ENCODE assay signal across 10 cellular contexts in the genomic region with DNA sequence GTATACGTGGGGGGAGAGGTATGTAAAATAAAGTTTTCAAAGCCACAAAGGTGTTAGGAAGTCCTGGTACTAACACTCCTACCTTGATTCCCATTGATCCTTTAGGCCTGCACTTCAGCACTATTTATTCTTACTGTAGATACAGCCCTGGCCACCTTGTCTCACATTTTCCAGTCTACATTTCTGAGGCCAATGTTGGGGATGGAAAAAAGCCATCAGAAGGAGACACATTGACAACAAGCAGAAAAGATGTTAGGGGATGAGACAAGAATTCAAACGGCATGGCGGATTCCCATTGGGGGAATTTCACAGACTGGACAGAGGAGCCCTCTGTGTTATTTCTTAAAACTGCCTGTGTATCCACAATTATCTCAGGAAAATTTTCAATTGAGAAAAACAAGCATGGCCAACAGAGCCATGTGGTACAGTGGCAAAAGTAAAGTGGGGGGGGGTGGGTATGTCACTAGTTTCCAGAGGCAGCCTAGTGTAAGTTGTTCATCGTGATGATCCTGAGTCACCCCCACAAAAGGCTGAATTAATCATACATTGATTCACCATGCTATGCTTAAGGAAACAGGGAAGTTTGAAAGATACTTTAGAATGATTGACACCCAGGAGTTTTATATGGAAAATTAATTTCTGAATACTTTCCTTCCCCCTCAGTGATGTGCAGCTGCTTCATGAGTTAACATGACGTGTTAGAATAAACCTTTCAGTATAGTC. TPM values are rescaled to one million over a fixed set of nuclear protein-coding genes. Genes with fewer than 3 reads are reported as not detected.
DNase-seq lines count a peak whose midpoint lies in the region; ATAC-seq, FAIRE-seq and TF ChIP-seq lines count a peak whose summit lies in the region.
"Had no signal": no experiment of that assay in that cellular context is flagged by ENCODE, and none has a peak within 500 bp of the region (broad histone marks: within the 10 kb centered on the region; RNA-seq: fewer than 3 reads in every experiment).

No MANE protein-coding gene starts in this region.

- H3K27me3 ChIP-seq in esophagus muscularis mucosa (no peaks in the 10 kb centered on the region), ovary (no peaks in the 10 kb centered on the region), right atrium auricular region (no peaks in the 10 kb centered on the region)

- no peaks in the 10 kb centered on the region for H3K36me3 ChIP-seq in esophagus muscularis mucosa
- H3K36me3 ChIP-seq in ovary: no peaks in the 10 kb centered on the region
- H3K36me3 ChIP-seq in right atrium auricular region: no peaks in the 10 kb centered on the region

- no peak for TF ChIP-seq POLR2A in H54 (IDR thresholded peaks at IDR 0.05; ENCODE audit: low read depth, low read length)
- TF ChIP-seq POLR2A in esophagus muscularis mucosa (IDR thresholded peaks at IDR 0.05; ENCODE audit: low read depth): no peak
- TF ChIP-seq POLR2A in ovary (IDR thresholded peaks at IDR 0.05): no peak

- peaks cover 68 to 86% (median 77%) of the 10 kb centered on the region in 4 donors for H3K4me1 ChIP-seq in esophagus muscularis mucosa
- H3K4me1 ChIP-seq in ovary (ENCODE audit: insufficient read depth): peaks cover 18% of the 10 kb centered on the region
- peaks cover 0 to 65% of the 10 kb centered on the region in 2 donors for H3K4me1 ChIP-seq in right atrium auricular region

- DNase-seq in H54 (ENCODE audit: insufficient read length, low spot score) (peak; percentile 53), RPMI7951 (ENCODE audit: low read depth) (peak; percentile 78), esophagus muscularis mucosa (ENCODE audit: extremely low spot score) (no peak), renal cortical epithelial cell (ENCODE audit: low read depth) (peak; percentile 89), ovary (no peak), right atrium auricular region (ENCODE audit: low spot score) (no peak)
- DNase-seq: islet precursor cell, NCI-H1436 treated with DMSO at 0.1 percent for 48 hours, SW 1271 had no signal

- FAIRE-seq in H54 (lab: Jason Lieb, UNC): peak; percentile 33

- ATAC-seq in HG03039 (IDR thresholded peaks at IDR 0.05; ENCODE audit: unreplicated experiment): no peak

- TF ChIP-seq CTCF in esophagus muscularis mucosa (IDR thresholded peaks at IDR 0.05) (no peak), ovary (IDR thresholded peaks at IDR 0.05) (no peak), right atrium auricular region (IDR thresholded peaks at IDR 0.05) (no peak)

- WGBS in esophagus muscularis mucosa: 66% methylated on average over 5 of the region's 5 CpGs
- WGBS in ovary, 3 donors: 84 to 90% (median 85%) methylated on average over 5 of the region's 5 CpGs

- intact Hi-C loops in esophagus muscularis mucosa (cut with DNase I) (no loop called here), ovary (cut with DNase I) (no loop called here)

- H3K27ac ChIP-seq in esophagus muscularis mucosa (replicated peaks in 1 of 4) (peak overlapping the region; percentile 74 to 83 (median 78)), ovary (no peak overlapping the region), right atrium auricular region (peak overlapping the region in 1 of 2 donors; percentile 11)

- TF ChIP-seq EP300 in esophagus muscularis mucosa (IDR thresholded peaks at IDR 0.05) (no peak), ovary (IDR thresholded peaks at IDR 0.05) (no peak)

- no peak overlapping the region for H3K4me3 ChIP-seq in esophagus muscularis mucosa
- no peak overlapping the region for H3K4me3 ChIP-seq in ovary
- no peak overlapping the region for H3K4me3 ChIP-seq in right atrium auricular region

- H3K9me3 ChIP-seq in esophagus muscularis mucosa: no peaks in the 10 kb centered on the region
- no peaks in the 10 kb centered on the region for H3K9me3 ChIP-seq in ovary
- H3K9me3 ChIP-seq in right atrium auricular region: no peaks in the 10 kb centered on the region

RNA-seq across cellular contexts. Expression of gene RREB1, which starts 40.5 kb away (rescaled TPM):
- 5.8 and 6.0 TPM in 2 replicates for total RNA-seq in RPMI7951 (2014; rRNA removed; shearing (Covaris generic))
- 10 to 100 TPM; 17.7 to 36.6 (median 28.8) TPM for total RNA-seq in esophagus muscularis mucosa
- 13.5 and 42.6 TPM in 2 replicates for total RNA-seq in renal cortical epithelial cell
- 10 to 100 TPM; 21.1 to 64.4 (median 53.3) TPM for total RNA-seq in ovary
- polyA plus RNA-seq in ovary: 10 to 100 TPM in 1 of 2 donors, 1 to 10 TPM in 1; 7.3 to 15.1 TPM
- total RNA-seq in right atrium auricular region: 10 to 100 TPM; 25.5 to 30.3 TPM

Comparison
In these comparisons a context has a peak if more than half of its experiments do, and no peak if none do; other contexts are left out.
1. DNase-seq: peak in H54 (single experiment), RPMI7951 (single experiment) and renal cortical epithelial cell (single experiment); none in esophagus muscularis mucosa (single experiment), ovary (0 of 5) and right atrium auricular region (single experiment).
2. H3K27ac ChIP-seq: peak in esophagus muscularis mucosa (4 of 4); none in ovary (0 of 2).